ENCODE assay signal across 16 cellular contexts in the genomic region with DNA sequence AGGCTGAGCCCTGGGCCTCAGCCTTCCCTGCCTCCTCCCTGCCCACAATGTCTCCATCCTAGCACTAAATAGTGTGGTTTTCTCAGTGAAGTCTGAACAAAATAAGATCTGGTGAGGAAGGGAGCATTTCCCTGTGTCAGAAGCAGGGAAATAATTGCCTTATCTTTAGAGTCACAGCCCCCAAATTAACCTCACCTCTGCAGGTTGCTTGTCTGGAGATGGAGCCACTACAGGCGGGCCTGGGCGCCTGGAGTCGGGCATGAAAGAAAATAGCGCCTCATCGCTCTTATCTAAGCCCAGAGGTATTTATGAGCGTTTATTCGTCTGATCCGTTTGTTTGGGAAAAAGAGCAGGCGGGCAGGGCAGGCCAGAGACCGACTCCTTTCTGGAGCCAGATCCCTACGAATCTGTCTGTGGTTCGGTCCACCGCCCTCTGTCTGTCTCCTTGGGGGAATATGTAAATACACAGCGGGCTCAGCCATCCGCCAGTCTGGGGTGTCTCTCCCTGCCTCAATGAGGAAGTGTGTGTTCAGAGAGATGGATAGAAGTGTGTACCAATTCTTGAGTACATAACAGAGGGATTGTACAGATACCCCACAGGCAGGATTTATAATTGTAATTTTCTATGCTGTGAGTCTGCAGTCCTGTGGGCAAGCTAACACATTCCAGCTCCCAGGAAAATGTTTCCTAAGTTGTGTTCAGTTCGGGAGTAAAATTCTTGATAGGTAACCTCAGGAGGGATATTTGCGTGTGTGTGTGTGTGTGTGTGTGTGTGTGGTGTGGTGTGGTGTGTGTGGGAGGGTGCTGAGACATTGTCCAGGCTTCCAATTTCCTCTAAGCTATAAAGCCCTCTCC. TPM values are rescaled to one million over a fixed set of nuclear protein-coding genes. Genes with fewer than 3 reads are reported as not detected.
DNase-seq lines count a peak whose midpoint lies in the region; ATAC-seq, FAIRE-seq and TF ChIP-seq lines count a peak whose summit lies in the region.
"Had no signal": no experiment of that assay in that cellular context is flagged by ENCODE, and none has a peak within 500 bp of the region (broad histone marks: within the 10 kb centered on the region; RNA-seq: fewer than 3 reads in every experiment).

No MANE protein-coding gene starts in this region.

- no peaks in the 10 kb centered on the region for H3K9me3 ChIP-seq in mucosa of descending colon
- no peaks in the 10 kb centered on the region for H3K9me3 ChIP-seq in stomach
- H3K9me3 ChIP-seq: tibial artery had no signal

- intact Hi-C loops in mucosa of descending colon (cut with DNase I, micrococcal nuclease), result no loop called here
- intact Hi-C loops in stomach (cut with DNase I; ENCODE audit: low total_unique reads), result no loop called here

- TF ChIP-seq CTCF in mucosa of descending colon (IDR thresholded peaks at IDR 0.05) (no peak), stomach (IDR thresholded peaks at IDR 0.05) (no peak)

- peak; percentile 47 for DNase-seq in DMS153 (lab: John Stamatoyannopoulos, UW)
- peak in 2 of 3 donors; percentile 56 to 60 for DNase-seq in mucosa of descending colon
- DNase-seq in stomach, result no peak
- DNase-seq: AML-193; brain microvascular endothelial cell; midbrain; NCI-H2171 treated with DMSO at 0.1 percent for 48 hours; stimulated activated CD8-positive, alpha-beta memory T cell treated with anti-CD3 and anti-CD28 coated beads, Interleukin-4, amount 100 ng/mL, for 48 hours; tibial artery had no signal

- no peak overlapping the region for H3K4me3 ChIP-seq in mucosa of descending colon
- no peak overlapping the region for H3K4me3 ChIP-seq in stomach
- H3K4me3 ChIP-seq: SK-N-MC, tibial artery had no signal

- ATAC-seq in mucosa of descending colon (no peak), GM21526 (IDR thresholded peaks at IDR 0.05; ENCODE audit: low FRiP score, unreplicated experiment) (no peak), GM21390 (IDR thresholded peaks at IDR 0.05; ENCODE audit: unreplicated experiment) (no peak)

- TF ChIP-seq EP300 in stomach (IDR thresholded peaks at IDR 0.05), result no peak

- peaks cover 33% of the 10 kb centered on the region for H3K4me1 ChIP-seq in mucosa of descending colon (ENCODE audit: low read depth)
- peaks cover 0 to 75% (median 53%) of the 10 kb centered on the region in 4 donors for H3K4me1 ChIP-seq in stomach

- peak; percentile 5 for FAIRE-seq in TTC549 (lab: Jason Lieb, UNC)
- FAIRE-seq: HTR-8/SVneo had no signal

- H3K36me3 ChIP-seq in mucosa of descending colon (ENCODE audit: low read depth), result peaks cover under 1% of the 10 kb centered on the region
- H3K36me3 ChIP-seq in stomach, result no peaks in the 10 kb centered on the region
- H3K36me3 ChIP-seq: brain microvascular endothelial cell, tibial artery had no signal

- peak overlapping the region in 2 of 5 donors; percentile 81 to 95 for H3K27ac ChIP-seq in stomach
- H3K27ac ChIP-seq: brain microvascular endothelial cell, SK-N-MC, tibial artery, VCaP had no signal

- whole genome bisulfite sequencing in stomach, 5 donors, result 33 to 63% (median 44%) methylated on average over 14 to 17 of the region's 17 CpGs

- TF ChIP-seq POLR2A in stomach (IDR thresholded peaks at IDR 0.05), result no peak

- H3K27me3 ChIP-seq in stomach, result peaks cover 0 to 100% (median 99%) of the 10 kb centered on the region in 3 donors

RNA-seq across cellular contexts. Expression of a gene that starts 4.3 kb away (rescaled TPM):
- total RNA-seq in mucosa of descending colon (10 to 100 TPM; 41.3 to 68.8 (median 50.9) TPM), stomach (100 to 1,000 TPM in 1 of 5 donors, 10 to 100 TPM in 3, 1 to 10 TPM in 1; 4.2 to 150 (median 11.9) TPM)
- 10 to 100 TPM in 1 of 3 donors, 1 to 10 TPM in 2; 5.7 to 10.2 (median 7.8) TPM for polyA plus RNA-seq in stomach

RNA-seq across cellular contexts. Expression of a gene that starts 6.9 kb away (rescaled TPM):
- total RNA-seq in mucosa of descending colon (10 to 100 TPM; 16.2 to 29.3 (median 19.9) TPM), stomach (10 to 100 TPM in 2 of 5 donors, under 1 TPM in 2, not detected in 1; 0.43 to 50.4 (median 6.2) TPM)
- polyA plus RNA-seq in stomach, result 1 to 10 TPM; 2.2 to 2.7 (median 2.4) TPM

RNA-seq across cellular contexts. Expression of a gene that starts 10.3 kb away (rescaled TPM):
- total RNA-seq in mucosa of descending colon (10 to 100 TPM; 10.9 to 29.1 (median 22.4) TPM), stomach (10 to 100 TPM in 1 of 5 donors, 1 to 10 TPM in 4; 1.8 to 16.5 (median 2.3) TPM)
- polyA plus RNA-seq in stomach, result 1 to 10 TPM; 1.0 to 8.2 (median 2.8) TPM

RNA-seq across cellular contexts. Expression of a gene that starts 10.4 kb away (rescaled TPM):
- total RNA-seq in mucosa of descending colon, result 10 to 100 TPM; 42.4 to 64.8 (median 43.4) TPM
- total RNA-seq in stomach, result 10 to 100 TPM in 4 of 5 donors, 1 to 10 TPM in 1; 6.1 to 77.6 (median 17.0) TPM
- polyA plus RNA-seq in stomach, result 1 to 10 TPM; 2.8 to 9.5 (median 3.8) TPM

RNA-seq across cellular contexts. Expression of a gene that starts 14.6 kb away (rescaled TPM):
- total RNA-seq in mucosa of descending colon (1 to 10 TPM; 4.2 to 7.5 (median 5.6) TPM), stomach (10 to 100 TPM in 1 of 5 donors, 1 to 10 TPM in 4; 1.2 to 13.0 (median 1.5) TPM)
- polyA plus RNA-seq in stomach, result under 1 TPM in 2 of 3 donors, not detected in 1; 0.46 to 0.56 TPM
- total RNA-seq: fibroblast of villous mesenchyme had no signal
